In the genomic region with DNA sequence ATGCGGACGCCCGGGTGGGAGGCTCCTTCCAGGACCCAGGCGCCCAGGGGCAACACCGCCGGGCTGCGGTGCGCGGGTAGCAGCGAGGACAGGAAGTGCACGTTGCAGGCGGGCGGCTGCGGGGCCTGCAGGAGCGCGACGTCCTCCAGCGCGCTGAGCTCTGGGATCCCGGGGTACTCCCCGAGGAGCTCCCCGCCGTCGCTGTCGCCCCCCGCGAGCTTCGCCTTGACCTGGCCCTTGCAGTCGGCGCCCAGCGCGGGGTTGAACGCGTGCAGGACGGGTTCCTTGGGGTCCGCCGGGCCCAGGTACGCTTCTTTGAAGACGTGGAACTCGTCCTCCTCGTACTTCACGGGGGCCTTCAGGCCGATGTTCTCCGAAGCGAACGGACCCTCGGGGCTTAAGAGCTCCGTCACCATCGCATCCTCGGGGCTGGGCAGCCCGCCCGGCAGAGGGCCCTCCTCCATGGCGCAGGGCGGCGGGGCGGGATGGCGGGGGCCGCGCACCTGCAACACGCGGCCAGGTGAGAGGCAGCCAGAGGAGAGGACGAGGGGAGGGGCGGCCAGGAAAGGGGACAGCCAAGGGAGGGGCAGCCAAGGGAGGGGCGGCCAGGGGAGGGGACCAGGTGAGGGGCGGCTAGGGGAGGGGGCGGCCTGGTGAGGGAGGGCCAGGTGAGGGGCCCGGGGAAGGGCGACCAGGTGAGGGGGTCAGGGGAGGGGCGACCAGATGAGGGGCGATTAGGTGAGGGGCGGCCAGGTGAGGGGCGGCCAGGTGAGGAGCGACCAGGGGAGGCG, we compare ENCODE assay signal across 8 cellular contexts. TPM values are rescaled to one million over a fixed set of nuclear protein-coding genes. Genes with fewer than 3 reads are reported as not detected.
A peak's percentile ranks its signal among the peaks of the same experiment; 100 is the strongest.
DNase-seq lines count a peak whose midpoint lies in the region; ATAC-seq and TF ChIP-seq lines count a peak whose summit lies in the region.

No MANE protein-coding gene starts in this region.

- peak overlapping the region; percentile 69 for H3K4me3 ChIP-seq in iPS-18a (ENCODE audit: low read length)
- peak overlapping the region; percentile 50 to 51 for H3K4me3 ChIP-seq in testis

- peaks cover 9% of the 10 kb centered on the region for H3K36me3 Mint-ChIP-seq in activated T-helper 17 cell treated with anti-CD3 and anti-CD28 coated beads, Interleukin-2, amount 50 U/mL, for 72 hours (ENCODE audit: low read depth)

- H3K27ac ChIP-seq in iPS-18a (ENCODE audit: low read length) (peak overlapping the region; percentile 69), testis (no peak overlapping the region)

- peak overlapping the region; percentile 65 for H3K27ac Mint-ChIP-seq in activated T-helper 17 cell treated with anti-CD3 and anti-CD28 coated beads, Interleukin-2, amount 50 U/mL, for 72 hours

- H3K4me1 Mint-ChIP-seq in activated T-helper 17 cell treated with anti-CD3 and anti-CD28 coated beads, Interleukin-2, amount 50 U/mL, for 72 hours, result no peaks in the 10 kb centered on the region

- ATAC-seq in activated T-helper 17 cell treated with anti-CD3 and anti-CD28 coated beads, Interleukin-2, amount 50 U/mL, for 72 hours (replicated peaks), result no peak
- no peak for ATAC-seq in GM19455 (IDR thresholded peaks at IDR 0.05; ENCODE audit: unreplicated experiment)

- 43 to 51% methylated on average over 30 to 54 of the region's 74 CpGs for WGBS in testis, 2 donors

- TF ChIP-seq POLR2A in testis (IDR thresholded peaks at IDR 0.05), result no peak

- H3K4me1 ChIP-seq in iPS-18a (ENCODE audit: control insufficient read depth, low read depth, low read length) (peaks cover 19% of the 10 kb centered on the region), testis (peaks cover 4% of the 10 kb centered on the region)

- peaks cover 17% of the 10 kb centered on the region for H3K36me3 ChIP-seq in iPS-18a (ENCODE audit: control insufficient read depth, low read depth, low read length)
- no peaks in the 10 kb centered on the region for H3K36me3 ChIP-seq in testis (ENCODE audit: low read depth, missing control alignments)

- no peaks in the 10 kb centered on the region for H3K27me3 Mint-ChIP-seq in activated T-helper 17 cell treated with anti-CD3 and anti-CD28 coated beads, Interleukin-2, amount 50 U/mL, for 72 hours

- no peaks in the 10 kb centered on the region for H3K9me3 Mint-ChIP-seq in activated T-helper 17 cell treated with anti-CD3 and anti-CD28 coated beads, Interleukin-2, amount 50 U/mL, for 72 hours

- no peak for TF ChIP-seq CTCF in testis (IDR thresholded peaks at IDR 0.05)

- peak overlapping the region; percentile 81 for H3K9ac ChIP-seq in iPS-18a (ENCODE audit: low read length)

- no peaks in the 10 kb centered on the region for H3K27me3 ChIP-seq in iPS-18a (ENCODE audit: control insufficient read depth, insufficient read depth, low read length)
- H3K27me3 ChIP-seq in testis, result no peaks in the 10 kb centered on the region

- H3K9me3 ChIP-seq in iPS-18a (ENCODE audit: control insufficient read depth, low read depth, low read length) (no peaks in the 10 kb centered on the region), testis (no peaks in the 10 kb centered on the region)

- DNase-seq in activated gamma-delta T cell treated with Interleukin-2 at 50 U/mL for 16 hours, result peak; percentile 7
- no peak for DNase-seq in activated gamma-delta T cell (lab: John Stamatoyannopoulos, UW)
- DNase-seq in testis, result no peak
- DNase-seq in amygdala (lab: John Stamatoyannopoulos, UW), result no peak
- no peak for DNase-seq in AG08395 (ENCODE audit: low spot score)

- peak overlapping the region; percentile 56 for H3K4me3 Mint-ChIP-seq in activated T-helper 17 cell treated with anti-CD3 and anti-CD28 coated beads, Interleukin-2, amount 50 U/mL, for 72 hours

- intact Hi-C loops in testis (cut with DNase I; ENCODE audit: low total_unique reads), result no loop called here

RNA-seq across cellular contexts. Expression of gene TESMIN, which starts 0.9 kb away (rescaled TPM):
- total RNA-seq in activated T-helper 17 cell treated with anti-CD3 and anti-CD28 coated beads, Interleukin-2, amount 50 U/mL, for 72 hours, result 10 to 100 TPM in 1 of 2 donors, 1 to 10 TPM in 1; 7.7 to 11.8 TPM
- total RNA-seq in testis, result 10 to 100 TPM; 60.4 to 72.2 TPM
- polyA plus RNA-seq in testis (ENCODE audit: insufficient read depth, low read depth, low replicate concordance), result 127 TPM

Comparison
In these comparisons a context has a peak if more than half of its experiments do, and no peak if none do; other contexts are left out.
1. RNA of gene TESMIN, which starts 0.9 kb away (total RNA-seq): 60.4 to 72.2 TPM in testis; 7.7 to 11.8 TPM in activated T-helper 17 cell treated with anti-CD3 and anti-CD28 coated beads, Interleukin-2, amount 50 U/mL, for 72 hours; every median in the first group is over 4 times any median in the second.